ENCODE assay signal across 11 cellular contexts in genomic region chr17:39782481-39782880, GRCh38. TPM values are rescaled to one million over a fixed set of nuclear protein-coding genes. Genes with fewer than 3 reads are reported as not detected.
A peak's percentile ranks its signal among the peaks of the same experiment; 100 is the strongest.
DNase-seq lines count a peak whose midpoint lies in the region; ATAC-seq and TF ChIP-seq lines count a peak whose summit lies in the region.
"Had no signal": no experiment of that assay in that cellular context is flagged by ENCODE, and none has a peak within 500 bp of the region (broad histone marks: within the 10 kb centered on the region; RNA-seq: fewer than 3 reads in every experiment).

No MANE protein-coding gene starts in this region.

- no peak for DNase-seq in right cardiac atrium
- DNase-seq in Right ventricle myocardium superior, result no peak
- DNase-seq in RWPE2 (ENCODE audit: low spot score), result no peak
- DNase-seq in fibroblast of lung (ENCODE audit: low read depth in 2 of 2), result peak; percentile 3 to 64
- DNase-seq in dermis blood vessel endothelial cell, result no peak
- DNase-seq in stimulated activated CD4-positive, alpha-beta T cell treated with anti-CD3 and anti-CD28 coated beads, Interleukin-12 subunit alpha, Interleukin-12 subunit beta, amount 100 ng/mL, for 4 hours, result no peak
- DNase-seq in vagina (ENCODE audit: extremely low spot score in 2 of 2), result no peak
- DNase-seq: amniotic stem cell, gastrocnemius medialis had no signal

- H3K4me1 ChIP-seq in right cardiac atrium (ENCODE audit: control insufficient read depth, insufficient read depth, low read length) (peaks cover 1% of the 10 kb centered on the region), RWPE2 (ENCODE audit: insufficient read depth, poor library complexity, severe bottlenecking) (peaks cover 26% of the 10 kb centered on the region), fibroblast of lung (ENCODE audit: control insufficient read depth, extremely low read depth, insufficient read depth, low read length) (no peaks in the 10 kb centered on the region), vagina (no peaks in the 10 kb centered on the region)
- H3K4me1 ChIP-seq: gastrocnemius medialis had no signal

- H3K36me3 ChIP-seq in RWPE2 (ENCODE audit: low read depth) (no peaks in the 10 kb centered on the region), fibroblast of lung (ENCODE audit: control insufficient read depth, insufficient read depth, low read length) (no peaks in the 10 kb centered on the region), vagina (no peaks in the 10 kb centered on the region)
- H3K36me3 ChIP-seq: gastrocnemius medialis had no signal

- H3K27me3 ChIP-seq in right cardiac atrium (ENCODE audit: control insufficient read depth, insufficient read depth) (no peaks in the 10 kb centered on the region), RWPE2 (ENCODE audit: insufficient read depth, poor library complexity, severe bottlenecking) (no peaks in the 10 kb centered on the region), fibroblast of lung (ENCODE audit: control insufficient read depth, insufficient read depth, low read length) (peaks cover 16% of the 10 kb centered on the region), vagina (no peaks in the 10 kb centered on the region)
- H3K27me3 ChIP-seq: gastrocnemius medialis had no signal

- H2AFZ ChIP-seq in fibroblast of lung (ENCODE audit: low read length), result no peak overlapping the region

- ATAC-seq in right cardiac atrium (peak; percentile 75 to 95), Right ventricle myocardium superior (ENCODE audit: poor library complexity) (no peak), RWPE2 (ENCODE audit: low read depth) (peak; percentile 92), GM19395 (IDR thresholded peaks at IDR 0.05; ENCODE audit: unreplicated experiment) (no peak)
- ATAC-seq: gastrocnemius medialis, WTC11 had no signal

- H4K20me1 ChIP-seq in fibroblast of lung (ENCODE audit: control insufficient read depth, extremely low read depth, insufficient read depth, low read length), result no peaks in the 10 kb centered on the region

- H3K27ac ChIP-seq in right cardiac atrium (ENCODE audit: low read length) (no peak overlapping the region), RWPE2 (ENCODE audit: poor library complexity, severe bottlenecking) (peak overlapping the region; percentile 85), fibroblast of lung (ENCODE audit: insufficient read depth, low read length) (no peak overlapping the region), vagina (no peak overlapping the region)
- H3K27ac ChIP-seq: gastrocnemius medialis had no signal

- TF ChIP-seq CTCF in RWPE2 (IDR thresholded peaks at IDR 0.05; ENCODE audit: poor library complexity, severe bottlenecking) (no peak), fibroblast of lung (conservative IDR thresholded peaks at IDR 0.05 in 1 of 2, IDR thresholded peaks at IDR 0.05 in 1 of 2; ENCODE audit: low read depth in 1 of 2, low read length in 2 of 2) (no peak), vagina (IDR thresholded peaks at IDR 0.05) (no peak)

- no peak overlapping the region for H3K4me2 ChIP-seq in fibroblast of lung (ENCODE audit: extremely low read depth, insufficient read depth, low read length)

- H3K9me3 ChIP-seq in right cardiac atrium (ENCODE audit: control insufficient read depth, low read length) (no peaks in the 10 kb centered on the region), RWPE2 (ENCODE audit: severe bottlenecking) (no peaks in the 10 kb centered on the region), fibroblast of lung (ENCODE audit: control insufficient read depth, insufficient read depth, low read depth, low read length) (no peaks in the 10 kb centered on the region), vagina (no peaks in the 10 kb centered on the region)
- H3K9me3 ChIP-seq: gastrocnemius medialis had no signal

- no peak for TF ChIP-seq POLR2A in vagina (IDR thresholded peaks at IDR 0.05)

- 5% methylated on average over 4 of the region's 4 CpGs for WGBS in right cardiac atrium

- H3K9ac ChIP-seq in fibroblast of lung (ENCODE audit: insufficient read depth, low read length), result no peak overlapping the region

- H3K4me3 ChIP-seq in right cardiac atrium (ENCODE audit: low read length), result no peak overlapping the region
- H3K4me3 ChIP-seq in RWPE2 (ENCODE audit: severe bottlenecking), result no peak overlapping the region
- no peak overlapping the region for H3K4me3 ChIP-seq in fibroblast of lung (replicated peaks in 1 of 4; ENCODE audit: control extremely low read depth in 1 of 4, insufficient read depth in 1 of 4, low read depth in 3 of 4, low read length in 4 of 4)
- no peak overlapping the region for H3K4me3 ChIP-seq in vagina
- H3K4me3 ChIP-seq: gastrocnemius medialis had no signal

- intact Hi-C loops in right cardiac atrium (cut with DNase I) (no loop called here), Right ventricle myocardium superior (cut with DNase I) (no loop called here), vagina (cut with DNase I) (no loop called here)

- H3K79me2 ChIP-seq in fibroblast of lung (ENCODE audit: control insufficient read depth, insufficient read depth, low read length), result no peaks in the 10 kb centered on the region

RNA-seq across cellular contexts. Expression of gene GRB7, which starts 44.7 kb away (rescaled TPM):
- total RNA-seq in right cardiac atrium (1 to 10 TPM in 3 of 4 donors, under 1 TPM in 1; 0.39 to 2.7 (median 1.6) TPM), Right ventricle myocardium superior (2.2 TPM), fibroblast of lung (under 0.01 and 0.77 TPM in 2 replicates), dermis blood vessel endothelial cell (0.28 and 0.34 TPM in 2 replicates), vagina (23.6 TPM)
- polyA plus RNA-seq in right cardiac atrium (0.70 TPM), fibroblast of lung (0.07 TPM in 2 replicates)
- polyA plus RNA-seq in fibroblast of lung (2012), result 0.36 and 0.40 TPM in 2 replicates
- polyA minus RNA-seq in fibroblast of lung (ENCODE audit: low replicate concordance), result not detected in 2 replicates

RNA-seq across cellular contexts. Expression of gene MIEN1, which starts 52.1 kb away (rescaled TPM):
- 10 to 100 TPM; 53.6 to 67.8 (median 61.8) TPM for total RNA-seq in right cardiac atrium
- 152 TPM for polyA plus RNA-seq in right cardiac atrium
- 50.4 TPM for total RNA-seq in Right ventricle myocardium superior
- total RNA-seq in fibroblast of lung, result 18.2 and 25.6 TPM in 2 replicates
- polyA plus RNA-seq in fibroblast of lung, result 58.0 and 66.2 TPM in 2 replicates
- polyA plus RNA-seq in fibroblast of lung (2012), result 77.5 and 83.3 TPM in 2 replicates
- polyA minus RNA-seq in fibroblast of lung (ENCODE audit: low replicate concordance), result 45.7 and 76.8 TPM in 2 replicates
- 13.4 and 18.5 TPM in 2 replicates for total RNA-seq in dermis blood vessel endothelial cell
- 74.2 TPM for total RNA-seq in vagina

Comparison
In these comparisons a context has a peak if more than half of its experiments do, and no peak if none do; other contexts are left out.
1. ATAC-seq: peak in right cardiac atrium (2 of 2) and RWPE2 (single experiment); none in Right ventricle myocardium superior (single experiment) and GM19395 (single experiment).
2. DNase-seq: peak in fibroblast of lung (2 of 2); none in right cardiac atrium (0 of 3), Right ventricle myocardium superior (single experiment), RWPE2 (single experiment), dermis blood vessel endothelial cell (single experiment), stimulated activated CD4-positive, alpha-beta T cell treated with anti-CD3 and anti-CD28 coated beads, Interleukin-12 subunit alpha, Interleukin-12 subunit beta, amount 100 ng/mL, for 4 hours (single experiment) and vagina (0 of 2).